ENCODE assay signal across 28 cellular contexts in genomic region chr7:140593583-140593982, GRCh38. TPM values are rescaled to one million over a fixed set of nuclear protein-coding genes. Genes with fewer than 3 reads are reported as not detected.
A peak's percentile ranks its signal among the peaks of the same experiment; 100 is the strongest.
DNase-seq lines count a peak whose midpoint lies in the region; ATAC-seq and TF ChIP-seq lines count a peak whose summit lies in the region.
"Had no signal": no experiment of that assay in that cellular context is flagged by ENCODE, and none has a peak within 500 bp of the region (broad histone marks: within the 10 kb centered on the region; RNA-seq: fewer than 3 reads in every experiment).

No MANE protein-coding gene starts in this region.

- H3K27ac Mint-ChIP-seq in nephron progenitor cell, result peak overlapping the region; percentile 68
- H3K27ac Mint-ChIP-seq: activated T-helper 17 cell treated with anti-CD3 and anti-CD28 coated beads, Interleukin-2, amount 50 U/mL, for 72 hours; GM23338; stimulated activated naive B cell treated with anti-CD40 and anti-IgM and Interleukin-4, amounts not matched to agents 10 μg/mL and 1 μg/mL and 100 μg/mL, for 72 hours; T-helper 17 cell had no signal

- H3K4me3 Mint-ChIP-seq in nephron progenitor cell, result no peak overlapping the region
- H3K4me3 Mint-ChIP-seq: activated T-helper 17 cell treated with anti-CD3 and anti-CD28 coated beads, Interleukin-2, amount 50 U/mL, for 72 hours; central memory CD8-positive, alpha-beta T cell; GM23338; stimulated activated naive B cell treated with anti-CD40 and anti-IgM and Interleukin-4, amounts not matched to agents 10 μg/mL and 1 μg/mL and 100 μg/mL, for 72 hours; T-helper 17 cell had no signal

- no peaks in the 10 kb centered on the region for H3K27me3 ChIP-seq in upper lobe of left lung
- H3K27me3 ChIP-seq: hepatocyte, SJCRH30, tibial nerve had no signal

- ATAC-seq in GM18909 (IDR thresholded peaks at IDR 0.05; ENCODE audit: poor library complexity, unreplicated experiment) (peak; percentile 82), GM21529 (IDR thresholded peaks at IDR 0.05; ENCODE audit: unreplicated experiment) (peak; percentile 48), HG03460 (IDR thresholded peaks at IDR 0.05; ENCODE audit: unreplicated experiment) (peak; percentile 77), upper lobe of left lung (ENCODE audit: low FRiP score in 2 of 2) (no peak)
- ATAC-seq: activated T-helper 17 cell treated with anti-CD3 and anti-CD28 coated beads, Interleukin-2, amount 50 U/mL, for 72 hours; GM23338; HepG2; stimulated activated naive B cell treated with anti-CD40 and anti-IgM and Interleukin-4, amounts not matched to agents 10 μg/mL and 1 μg/mL and 100 μg/mL, for 72 hours; T-helper 17 cell had no signal

- H3K36me3 ChIP-seq in upper lobe of left lung, result no peaks in the 10 kb centered on the region
- H3K36me3 ChIP-seq: SJCRH30, tibial nerve had no signal

- no peaks in the 10 kb centered on the region for H3K9me3 ChIP-seq in upper lobe of left lung
- H3K9me3 ChIP-seq: SJCRH30, tibial nerve had no signal

- no peaks in the 10 kb centered on the region for H3K9me3 Mint-ChIP-seq in nephron progenitor cell
- H3K9me3 Mint-ChIP-seq: activated T-helper 17 cell treated with anti-CD3 and anti-CD28 coated beads, Interleukin-2, amount 50 U/mL, for 72 hours; central memory CD8-positive, alpha-beta T cell; GM23338; stimulated activated naive B cell treated with anti-CD40 and anti-IgM and Interleukin-4, amounts not matched to agents 10 μg/mL and 1 μg/mL and 100 μg/mL, for 72 hours had no signal

- DNase-seq in nephron progenitor cell (no peak), NCI-H146 (lab: John Stamatoyannopoulos, UW) (no peak), upper lobe of left lung (no peak), cerebellum (ENCODE audit: low spot score) (no peak), AG20443 (ENCODE audit: low spot score) (no peak)
- DNase-seq: activated CD4-positive, CD25-positive, alpha-beta regulatory T cell; AML-193; amygdala; effector CD8-positive, alpha-beta T cell; mammary epithelial cell; MM.1S; NCI-H1930; NCI-H510A treated with DMSO at 0.1 percent for 48 hours; OCI-M1; SJCRH30; stimulated activated CD4-positive, alpha-beta T cell treated with anti-CD3 and anti-CD28 coated beads, Interleukin-12 subunit alpha, Interleukin-12 subunit beta, amount 100 ng/mL, for 4 hours; stimulated activated naive B cell treated with anti-CD40 and anti-IgM and Interleukin-4, amounts not matched to agents 10 μg/mL and 1 μg/mL and 100 μg/mL, for 72 hours; T-helper 17 cell had no signal

- TF ChIP-seq CTCF in nephron progenitor cell (IDR thresholded peaks at IDR 0.05) (no peak), upper lobe of left lung (IDR thresholded peaks at IDR 0.05) (no peak)

- no peaks in the 10 kb centered on the region for H3K27me3 Mint-ChIP-seq in nephron progenitor cell (ENCODE audit: low read depth, poor library complexity)

- no peak overlapping the region for H3K4me3 ChIP-seq in upper lobe of left lung
- H3K4me3 ChIP-seq: GM23338, hepatocyte, SJCRH30, tibial nerve had no signal

- no peaks in the 10 kb centered on the region for H3K4me1 ChIP-seq in upper lobe of left lung

- TF ChIP-seq POLR2A in upper lobe of left lung (IDR thresholded peaks at IDR 0.05), result no peak

- TF ChIP-seq EP300 in upper lobe of left lung (IDR thresholded peaks at IDR 0.05), result no peak

- H3K36me3 Mint-ChIP-seq in nephron progenitor cell (ENCODE audit: low read depth), result peaks cover 31% of the 10 kb centered on the region
- H3K36me3 Mint-ChIP-seq: stimulated activated naive B cell treated with anti-CD40 and anti-IgM and Interleukin-4, amounts not matched to agents 10 μg/mL and 1 μg/mL and 100 μg/mL, for 72 hours had no signal

- peak overlapping the region in 1 of 4 donors; percentile 32 for H3K27ac ChIP-seq in upper lobe of left lung
- H3K27ac ChIP-seq: hepatocyte, SJCRH30, tibial nerve had no signal

- H3K4me1 Mint-ChIP-seq in nephron progenitor cell, result peaks cover 46% of the 10 kb centered on the region
- H3K4me1 Mint-ChIP-seq: activated T-helper 17 cell treated with anti-CD3 and anti-CD28 coated beads, Interleukin-2, amount 50 U/mL, for 72 hours had no signal

- WGBS in upper lobe of left lung, 2 donors, result 86 to 89% methylated on average over 5 of the region's 5 CpGs

RNA-seq across cellular contexts. Expression of gene DENND2A, which starts 47.0 kb away (rescaled TPM):
- total RNA-seq in upper lobe of left lung (10 to 100 TPM in 4 of 6 donors, 1 to 10 TPM in 2; 4.1 to 27.8 (median 12.1) TPM), cerebellum (31.7 TPM)
- total RNA-seq: activated CD8-positive, alpha-beta memory T cell treated with anti-CD3 and anti-CD28 coated beads for 36 hours; activated T-helper 17 cell treated with anti-CD3 and anti-CD28 coated beads, Interleukin-2, amount 50 U/mL, for 72 hours; HepG2; T-helper 17 cell had no signal

Comparison
In these comparisons a context has a peak if more than half of its experiments do, and no peak if none do; other contexts are left out.
1. ATAC-seq: peak in GM18909 (single experiment), GM21529 (single experiment) and HG03460 (single experiment); none in upper lobe of left lung (0 of 2).